In the genomic region with DNA sequence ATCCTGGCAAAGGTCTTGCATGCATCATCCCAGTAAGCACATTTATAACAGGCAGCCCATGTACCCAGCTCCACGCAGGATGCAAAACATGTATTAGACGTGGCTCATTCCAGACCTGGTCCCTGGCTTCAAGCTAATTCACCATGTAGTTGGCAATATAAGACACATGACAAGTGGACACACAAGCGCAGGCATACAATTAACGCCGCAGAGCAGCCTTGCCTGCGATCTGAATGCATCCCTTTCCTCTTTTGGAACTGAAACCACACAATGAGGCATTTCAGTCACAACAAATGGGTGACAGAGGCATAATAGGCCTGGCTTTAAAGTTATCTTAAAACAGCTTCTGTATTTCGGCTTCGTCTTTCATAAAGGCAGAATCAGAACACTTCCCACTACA, we compare ENCODE assay signal across 21 cellular contexts.
DNase-seq lines count a peak whose midpoint lies in the region; ATAC-seq lines count a peak whose summit lies in the region.
"Had no signal": no experiment of that assay in that cellular context is flagged by ENCODE, and none has a peak within 500 bp of the region (broad histone marks: within the 10 kb centered on the region; RNA-seq: fewer than 3 reads in every experiment).

No MANE protein-coding gene starts in this region.

- ATAC-seq in GM19023 (IDR thresholded peaks at IDR 0.05; ENCODE audit: unreplicated experiment): no peak
- ATAC-seq: A549, HepG2, K562 had no signal

- H3K27ac ChIP-seq in caudate nucleus (ENCODE audit: low read depth, low read length): peak overlapping the region; percentile 99
- peak overlapping the region; percentile 98 for H3K27ac ChIP-seq in layer of hippocampus (ENCODE audit: low read depth, low read length)
- H3K27ac ChIP-seq in substantia nigra (ENCODE audit: low read depth, low read length, poor library complexity, severe bottlenecking): peak overlapping the region; percentile 99
- H3K27ac ChIP-seq: A549, HL-60, SJCRH30 had no signal

- no peaks in the 10 kb centered on the region for H3K27me3 ChIP-seq in layer of hippocampus (ENCODE audit: control insufficient read depth, insufficient read depth, low read length)
- H3K27me3 ChIP-seq: BE2C, MG63, SJCRH30 had no signal

- DNase-seq in NCI-H526 (lab: John Stamatoyannopoulos, UW) (peak; percentile 96 to 97), caudate nucleus (lab: John Stamatoyannopoulos, UW) (peak in 15 of 61 donors; percentile 6 to 42 (median 21)), substantia nigra (lab: John Stamatoyannopoulos, UW) (peak in 17 of 49 donors; percentile 9 to 48 (median 16)), GM03348 (ENCODE audit: low spot score) (no peak), NCI-H345 treated with DMSO at 0.1 percent for 48 hours (lab: John Stamatoyannopoulos, UW; ENCODE audit: unreplicated experiment) (no peak)
- DNase-seq in activated CD8-positive, alpha-beta memory T cell treated with anti-CD3 and anti-CD28 coated beads, Interleukin-2, amount 50 U/mL, for 48 hours: no peak
- DNase-seq: BE2C, DMS79 treated with DMSO at 0.1 percent for 48 hours, MG63, NCI-H1436, NCI-H1930, NCI-H510A, NCI-H82, OCI-M1, SJCRH30 had no signal

Comparison
In these comparisons a context has a peak if more than half of its experiments do, and no peak if none do; other contexts are left out.
1. DNase-seq: peak in NCI-H526 (2 of 2); none in GM03348 (single experiment), activated CD8-positive, alpha-beta memory T cell treated with anti-CD3 and anti-CD28 coated beads, Interleukin-2, amount 50 U/mL, for 48 hours (single experiment) and NCI-H345 treated with DMSO at 0.1 percent for 48 hours (single experiment).
2. Peak in every context shown above with its lines, with median percentiles within 50 percentile points of each other: H3K27ac ChIP-seq.